Comparison of ENCODE assay signal across 2 cellular contexts in genomic region chr21:45409466-45410150, GRCh38.
TF ChIP-seq lines count a peak whose summit lies in the region.

No MANE protein-coding gene starts in this region.

TF ChIP-seq in GM23338, 12 proteins besides CTCF, POLR2A, EP300 and RAD21:
- TF ChIP-seq ETS1 (IDR thresholded peaks at IDR 0.05) (no peak), REST (IDR thresholded peaks at IDR 0.05; ENCODE audit: unreplicated experiment) (no peak), EZH2phosphoT487 (IDR thresholded peaks at IDR 0.05; ENCODE audit: unreplicated experiment) (no peak), JUNB (IDR thresholded peaks at IDR 0.05; ENCODE audit: unreplicated experiment) (no peak), ZNF462 (CRISPR knock-in tag; IDR thresholded peaks at IDR 0.05) (no peak), CREB1 (CRISPR knock-in tag; IDR thresholded peaks at IDR 0.05; ENCODE audit: low read depth) (no peak), STAT1 (IDR thresholded peaks at IDR 0.05; ENCODE audit: unreplicated experiment) (no peak), ZNF114 (CRISPR knock-in tag; IDR thresholded peaks at IDR 0.05) (no peak), POLR2AphosphoS5 (IDR thresholded peaks at IDR 0.05; ENCODE audit: low read depth) (no peak), ZNF331 (CRISPR knock-in tag; IDR thresholded peaks at IDR 0.05; ENCODE audit: low read depth) (no peak), EZH2 (IDR thresholded peaks at IDR 0.05; ENCODE audit: low read depth, unreplicated experiment) (no peak), NANOG (IDR thresholded peaks at IDR 0.05; ENCODE audit: borderline replicate concordance) (no peak)

TF ChIP-seq in K562, 482 proteins besides CTCF, POLR2A, EP300 and RAD21 (continues in another document):
- no peak for TF ChIP-seq TBL1XR1 (IDR thresholded peaks at IDR 0.05; ENCODE audit: low read length in 2 of 2)
- TF ChIP-seq RBFOX2 (IDR thresholded peaks at IDR 0.05; ENCODE audit: low read depth, low read length) = 0 out of 2 replicates have a peak, but pooled peaks have one; percentile 22
- no peak for TF ChIP-seq ZNF77 (CRISPR knock-in tag; IDR thresholded peaks at IDR 0.05)
- TF ChIP-seq SRSF3 (IDR thresholded peaks at IDR 0.05; ENCODE audit: insufficient read depth, low read length) = no peak
- no peak for TF ChIP-seq REST (CRISPR knock-in tag; IDR thresholded peaks at IDR 0.05; ENCODE audit: low read depth)
- no peak for TF ChIP-seq SIX5 (IDR thresholded peaks at IDR 0.05; ENCODE audit: borderline replicate concordance in 1 of 2, insufficient read depth in 1 of 2, low read depth in 1 of 2, low read length in 2 of 2)
- peak; percentile 43; the same call in 1 of the 2 replicates for TF ChIP-seq USF1 (CRISPR knock-in tag; IDR thresholded peaks at IDR 0.05)
- no peak for TF ChIP-seq BCOR (IDR thresholded peaks at IDR 0.05)
- 0 out of 2 replicates have a peak, but pooled peaks have one; percentile 15 for TF ChIP-seq MAFF (IDR thresholded peaks at IDR 0.05; ENCODE audit: low read length)
- peak; percentile 85 for TF ChIP-seq ZNF316 (IDR thresholded peaks at IDR 0.05)
- TF ChIP-seq NCOA4 (IDR thresholded peaks at IDR 0.05; ENCODE audit: partially characterized antibody) = no peak
- no peak for TF ChIP-seq ILF3 (IDR thresholded peaks at IDR 0.05; ENCODE audit: borderline replicate concordance)
- no peak for TF ChIP-seq ELF2 (CRISPR knock-in tag; IDR thresholded peaks at IDR 0.05)
- TF ChIP-seq ZBED1 (IDR thresholded peaks at IDR 0.05) = no peak
- TF ChIP-seq GABPB1 (CRISPR knock-in tag; IDR thresholded peaks at IDR 0.05) = 0 out of 2 replicates have a peak, but pooled peaks have one; percentile 30
- no peak for TF ChIP-seq NR2C1 (IDR thresholded peaks at IDR 0.05)
- no peak for TF ChIP-seq NR2C1 (tag; IDR thresholded peaks at IDR 0.05)
- TF ChIP-seq ZNF140 (CRISPR knock-in tag; IDR thresholded peaks at IDR 0.05) = no peak
- TF ChIP-seq ZBTB8A (IDR thresholded peaks at IDR 0.05; ENCODE audit: partially characterized antibody) = no peak
- no peak for TF ChIP-seq MLX (CRISPR knock-in tag; conservative IDR thresholded peaks at IDR 0.05)
- no peak for TF ChIP-seq PML (IDR thresholded peaks at IDR 0.05; ENCODE audit: low read length)
- no peak for TF ChIP-seq BCLAF1 (IDR thresholded peaks at IDR 0.05; ENCODE audit: borderline replicate concordance in 1 of 2, control insufficient read depth in 1 of 2, low read depth in 2 of 2, low read length in 1 of 2)
- no peak for TF ChIP-seq ETV6 (IDR thresholded peaks at IDR 0.05; ENCODE audit: borderline replicate concordance in 1 of 2, low read depth in 2 of 2, low read length in 1 of 2)
- no peak for TF ChIP-seq ETV6 (CRISPR knock-in tag; IDR thresholded peaks at IDR 0.05; ENCODE audit: borderline replicate concordance)
- TF ChIP-seq ZNF280B (CRISPR knock-in tag; IDR thresholded peaks at IDR 0.05) = no peak
- TF ChIP-seq SMARCA4 (IDR thresholded peaks at IDR 0.05) = no peak
- TF ChIP-seq ZKSCAN8 (CRISPR knock-in tag; IDR thresholded peaks at IDR 0.05) = no peak
- TF ChIP-seq ZBTB12 (CRISPR knock-in tag; IDR thresholded peaks at IDR 0.05) = no peak
- no peak for TF ChIP-seq ZBTB43 (CRISPR knock-in tag; IDR thresholded peaks at IDR 0.05)
- TF ChIP-seq ZNF23 (CRISPR knock-in tag; IDR thresholded peaks at IDR 0.05) = no peak
- TF ChIP-seq RBM17 (IDR thresholded peaks at IDR 0.05; ENCODE audit: borderline replicate concordance, low read depth, low read length) = no peak
- no peak for TF ChIP-seq EHMT2 (IDR thresholded peaks at IDR 0.05)
- no peak for TF ChIP-seq CREB5 (CRISPR knock-in tag; IDR thresholded peaks at IDR 0.05)
- TF ChIP-seq THRB (CRISPR knock-in tag; conservative IDR thresholded peaks at IDR 0.05) = no peak
- TF ChIP-seq MAFG (tag; conservative IDR thresholded peaks at IDR 0.05) = peak; percentile 55
